10 cellular contexts compared by ENCODE assay signal in the genomic region with DNA sequence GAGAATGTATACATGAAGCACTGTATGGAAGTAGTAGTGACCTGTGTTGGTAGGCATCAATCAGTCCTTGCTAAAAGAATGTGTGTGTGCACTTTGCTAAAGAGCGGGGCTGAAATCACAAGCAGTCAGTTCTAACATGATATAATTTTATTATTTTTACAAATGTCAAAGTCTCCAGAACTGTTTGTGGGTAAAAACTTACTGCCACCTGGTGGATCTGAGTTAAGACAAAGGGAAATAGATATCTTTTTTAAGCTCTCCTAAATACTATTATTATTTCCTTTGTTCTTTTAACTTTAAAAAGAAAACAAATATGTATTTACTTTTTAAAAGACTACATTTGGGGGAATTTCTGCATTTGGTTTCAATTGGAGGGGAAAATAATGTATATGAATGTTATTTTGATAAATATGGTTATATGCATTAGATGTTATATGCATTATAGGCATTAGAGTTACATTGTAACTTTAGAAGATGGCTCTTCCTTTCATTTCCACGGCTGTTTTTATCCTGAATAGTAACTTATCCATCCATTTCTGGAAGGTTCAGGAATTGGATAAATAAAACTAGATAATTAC. TPM values are rescaled to one million over a fixed set of nuclear protein-coding genes. Genes with fewer than 3 reads are reported as not detected.
DNase-seq lines count a peak whose midpoint lies in the region; ATAC-seq and TF ChIP-seq lines count a peak whose summit lies in the region.
"Had no signal": no experiment of that assay in that cellular context is flagged by ENCODE, and none has a peak within 500 bp of the region (broad histone marks: within the 10 kb centered on the region; RNA-seq: fewer than 3 reads in every experiment).

No MANE protein-coding gene starts in this region.

- H3K4me3 ChIP-seq in AG04449 (ENCODE audit: low read depth, low read length), result no peak overlapping the region
- peak overlapping the region; percentile 57 for H3K4me3 ChIP-seq in adipocyte (ENCODE audit: low read length)
- H3K4me3 ChIP-seq in kidney epithelial cell (ENCODE audit: low read depth, low read length), result no peak overlapping the region
- H3K4me3 ChIP-seq in SJCRH30, result no peak overlapping the region
- H3K4me3 ChIP-seq: lung had no signal

- peaks cover 28% of the 10 kb centered on the region for H3K27me3 Mint-ChIP-seq in T-helper 2 cell treated with Interferon-gamma antibody and Interleukin-4, amounts not matched to agents 5 μg/mL and 100 μg/mL, for 36 hours (ENCODE audit: low read depth)

- H3K9me3 ChIP-seq in adipocyte (ENCODE audit: control insufficient read depth, low read length) (no peaks in the 10 kb centered on the region), SJCRH30 (replicated peaks) (no peaks in the 10 kb centered on the region)

- DNase-seq in AG04449 (ENCODE audit: low read depth, low spot score) (no peak), adipocyte (ENCODE audit: low read depth) (peak; percentile 83), kidney epithelial cell (ENCODE audit: low read depth) (no peak), SJCRH30 (no peak)
- DNase-seq in T-helper 2 cell treated with Interferon-gamma antibody and Interleukin-4, amounts not matched to agents 5 μg/mL and 100 μg/mL, for 36 hours (ENCODE audit: low spot score), result no peak

- H3K9me3 Mint-ChIP-seq in T-helper 2 cell treated with Interferon-gamma antibody and Interleukin-4, amounts not matched to agents 5 μg/mL and 100 μg/mL, for 36 hours, result peaks cover 9% of the 10 kb centered on the region

- no peak overlapping the region for H3K4me3 Mint-ChIP-seq in T-helper 2 cell treated with Interferon-gamma antibody and Interleukin-4, amounts not matched to agents 5 μg/mL and 100 μg/mL, for 36 hours
- H3K4me3 Mint-ChIP-seq: T-helper 1 cell treated with Interleukin-12 subunit alpha and Interleukin-12 subunit beta and Interleukin-4 antibody, amounts not matched to agents 30 μg/mL and 1 μg/mL, for 36 hours had no signal

- H3K27ac ChIP-seq in SJCRH30, result no peak overlapping the region

- H3K9ac ChIP-seq in adipocyte (ENCODE audit: low read length), result peak overlapping the region; percentile 26

- TF ChIP-seq CTCF in AG04449 (IDR thresholded peaks at IDR 0.05; ENCODE audit: insufficient read depth, low read length, missing control alignments), result peak; percentile 27
- TF ChIP-seq CTCF in kidney epithelial cell (IDR thresholded peaks at IDR 0.05; ENCODE audit: insufficient read depth, low read length, poor library complexity, severe bottlenecking), result peak; percentile 41

- no peaks in the 10 kb centered on the region for H3K27me3 ChIP-seq in adipocyte (replicated peaks; ENCODE audit: control insufficient read depth, insufficient read depth, low read length)
- H3K27me3 ChIP-seq in kidney epithelial cell (ENCODE audit: control insufficient read depth, insufficient read depth, low read length), result no peaks in the 10 kb centered on the region
- H3K27me3 ChIP-seq in SJCRH30, result no peaks in the 10 kb centered on the region

- CTCF ChIA-PET in AG04449 (lab: Yijun Ruan, JAX), result interaction anchor here (0.5 to 1.5 kb wide), 17 partner anchors 10 to 583 kb away, joined by 3 to 27 read pairs (median 4); partner anchors contain the start of gene SRD5A3

- peak; percentile 38 for ATAC-seq in GM21529 (IDR thresholded peaks at IDR 0.05; ENCODE audit: unreplicated experiment)
- no peak for ATAC-seq in HG03097 (IDR thresholded peaks at IDR 0.05; ENCODE audit: low FRiP score, unreplicated experiment)
- ATAC-seq in HG03442 (IDR thresholded peaks at IDR 0.05; ENCODE audit: unreplicated experiment), result no peak

- H3K4me1 Mint-ChIP-seq in T-helper 2 cell treated with Interferon-gamma antibody and Interleukin-4, amounts not matched to agents 5 μg/mL and 100 μg/mL, for 36 hours (ENCODE audit: low read depth), result peaks cover 9% of the 10 kb centered on the region

- H3K4me1 ChIP-seq in adipocyte (ENCODE audit: control insufficient read depth, insufficient read depth, low read length) (peaks cover 8% of the 10 kb centered on the region), SJCRH30 (0 out of 2 replicates have a peak, but pooled peaks cover 1% of the 10 kb centered on the region)

- POLR2A ChIA-PET in AG04449 (lab: Yijun Ruan, JAX), result no interaction called here

- H3K36me3 Mint-ChIP-seq in T-helper 2 cell treated with Interferon-gamma antibody and Interleukin-4, amounts not matched to agents 5 μg/mL and 100 μg/mL, for 36 hours (ENCODE audit: low read depth), result no peaks in the 10 kb centered on the region

- H3K36me3 ChIP-seq in adipocyte (ENCODE audit: control insufficient read depth, insufficient read depth, low read length, severe bottlenecking) (no peaks in the 10 kb centered on the region), kidney epithelial cell (ENCODE audit: control insufficient read depth, insufficient read depth, low read length) (no peaks in the 10 kb centered on the region), SJCRH30 (no peaks in the 10 kb centered on the region)

- H3K27ac Mint-ChIP-seq in T-helper 2 cell treated with Interferon-gamma antibody and Interleukin-4, amounts not matched to agents 5 μg/mL and 100 μg/mL, for 36 hours, result no peak overlapping the region
- H3K27ac Mint-ChIP-seq: T-helper 1 cell treated with Interleukin-12 subunit alpha and Interleukin-12 subunit beta and Interleukin-4 antibody, amounts not matched to agents 30 μg/mL and 1 μg/mL, for 36 hours had no signal

RNA-seq across cellular contexts. Expression of gene CLOCK, which starts 7.8 kb away (rescaled TPM):
- 13.0 and 14.4 TPM in 2 replicates for total RNA-seq in kidney epithelial cell
- total RNA-seq in SJCRH30 (2014; rRNA removed; shearing (Covaris generic)), result 34.0 and 36.6 TPM in 2 replicates

RNA-seq across cellular contexts. Expression of gene PDCL2, which starts 37.5 kb away (rescaled TPM):
- total RNA-seq in kidney epithelial cell, result not detected in 2 replicates
- total RNA-seq in SJCRH30 (2014; rRNA removed; shearing (Covaris generic)), result not detected in 2 replicates
- total RNA-seq: lung had no signal
